Comparison of ENCODE assay signal across 1 cellular context in the genomic region with DNA sequence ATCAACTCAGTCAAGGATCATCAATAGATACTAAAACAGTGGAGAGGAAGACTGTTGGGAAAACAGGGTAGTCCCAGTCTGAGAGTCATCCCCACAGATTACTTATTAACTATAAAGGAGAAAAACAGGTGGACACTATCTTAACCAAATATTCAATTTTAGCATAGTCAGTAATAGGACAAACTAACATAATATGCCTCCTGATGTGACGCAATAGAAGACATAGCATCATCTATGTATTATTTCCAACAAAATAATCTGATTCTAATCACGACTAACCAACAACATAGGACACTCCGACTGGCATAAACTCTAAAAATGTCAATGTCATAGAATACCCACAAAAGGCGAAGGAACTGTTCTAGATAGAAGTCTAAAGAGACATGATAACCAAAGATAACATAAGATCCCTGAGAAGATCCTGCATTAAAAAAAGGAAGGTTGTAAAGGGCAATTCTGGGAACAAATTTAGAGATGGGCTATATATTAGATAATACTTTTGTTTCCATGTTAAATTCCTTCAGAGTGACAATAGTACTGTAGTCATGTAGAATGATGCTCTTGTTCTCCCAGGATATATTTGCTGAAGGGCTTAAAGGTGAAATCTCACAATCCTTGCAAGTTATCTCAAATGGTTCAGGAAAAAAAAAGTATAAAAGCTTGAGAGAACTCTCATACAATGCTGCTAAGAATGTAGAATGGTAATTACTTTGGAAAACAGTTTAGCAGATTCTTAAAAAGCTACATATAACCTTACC.
TF ChIP-seq lines count a peak whose summit lies in the region.

No MANE protein-coding gene starts in this region.

TF ChIP-seq in HepG2, 621 proteins besides CTCF, POLR2A, EP300 and RAD21 (continued from another document):
- TF ChIP-seq, protein P1, sequence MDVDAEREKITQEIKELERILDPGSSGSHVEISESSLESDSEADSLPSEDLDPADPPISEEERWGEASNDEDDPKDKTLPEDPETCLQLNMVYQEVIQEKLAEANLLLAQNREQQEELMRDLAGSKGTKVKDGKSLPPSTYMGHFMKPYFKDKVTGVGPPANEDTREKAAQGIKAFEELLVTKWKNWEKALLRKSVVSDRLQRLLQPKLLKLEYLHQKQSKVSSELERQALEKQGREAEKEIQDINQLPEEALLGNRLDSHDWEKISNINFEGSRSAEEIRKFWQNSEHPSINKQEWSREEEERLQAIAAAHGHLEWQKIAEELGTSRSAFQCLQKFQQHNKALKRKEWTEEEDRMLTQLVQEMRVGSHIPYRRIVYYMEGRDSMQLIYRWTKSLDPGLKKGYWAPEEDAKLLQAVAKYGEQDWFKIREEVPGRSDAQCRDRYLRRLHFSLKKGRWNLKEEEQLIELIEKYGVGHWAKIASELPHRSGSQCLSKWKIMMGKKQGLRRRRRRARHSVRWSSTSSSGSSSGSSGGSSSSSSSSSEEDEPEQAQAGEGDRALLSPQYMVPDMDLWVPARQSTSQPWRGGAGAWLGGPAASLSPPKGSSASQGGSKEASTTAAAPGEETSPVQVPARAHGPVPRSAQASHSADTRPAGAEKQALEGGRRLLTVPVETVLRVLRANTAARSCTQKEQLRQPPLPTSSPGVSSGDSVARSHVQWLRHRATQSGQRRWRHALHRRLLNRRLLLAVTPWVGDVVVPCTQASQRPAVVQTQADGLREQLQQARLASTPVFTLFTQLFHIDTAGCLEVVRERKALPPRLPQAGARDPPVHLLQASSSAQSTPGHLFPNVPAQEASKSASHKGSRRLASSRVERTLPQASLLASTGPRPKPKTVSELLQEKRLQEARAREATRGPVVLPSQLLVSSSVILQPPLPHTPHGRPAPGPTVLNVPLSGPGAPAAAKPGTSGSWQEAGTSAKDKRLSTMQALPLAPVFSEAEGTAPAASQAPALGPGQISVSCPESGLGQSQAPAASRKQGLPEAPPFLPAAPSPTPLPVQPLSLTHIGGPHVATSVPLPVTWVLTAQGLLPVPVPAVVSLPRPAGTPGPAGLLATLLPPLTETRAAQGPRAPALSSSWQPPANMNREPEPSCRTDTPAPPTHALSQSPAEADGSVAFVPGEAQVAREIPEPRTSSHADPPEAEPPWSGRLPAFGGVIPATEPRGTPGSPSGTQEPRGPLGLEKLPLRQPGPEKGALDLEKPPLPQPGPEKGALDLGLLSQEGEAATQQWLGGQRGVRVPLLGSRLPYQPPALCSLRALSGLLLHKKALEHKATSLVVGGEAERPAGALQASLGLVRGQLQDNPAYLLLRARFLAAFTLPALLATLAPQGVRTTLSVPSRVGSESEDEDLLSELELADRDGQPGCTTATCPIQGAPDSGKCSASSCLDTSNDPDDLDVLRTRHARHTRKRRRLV (CRISPR knock-in tag; IDR thresholded peaks at IDR 0.05) = no peak
- TF ChIP-seq HNRNPH1 (optimal IDR thresholded peaks at IDR 0.05; ENCODE audit: low read depth, low read length) (no peak), ZNF616 (CRISPR knock-in tag; IDR thresholded peaks at IDR 0.05; ENCODE audit: low read depth) (no peak), MXD3 (CRISPR knock-in tag; IDR thresholded peaks at IDR 0.05) (no peak), SAP130 (CRISPR knock-in tag; IDR thresholded peaks at IDR 0.05; ENCODE audit: low read depth) (peak; percentile 69), MED1 (CRISPR knock-in tag; IDR thresholded peaks at IDR 0.05) (peak; percentile 51), NCOA1 (CRISPR knock-in tag; IDR thresholded peaks at IDR 0.05) (no peak), ZNF850 (CRISPR knock-in tag; conservative IDR thresholded peaks at IDR 0.05) (no peak), ATRX (CRISPR knock-in tag; IDR thresholded peaks at IDR 0.05; ENCODE audit: borderline replicate concordance) (no peak), ZNF496 (CRISPR knock-in tag; IDR thresholded peaks at IDR 0.05; ENCODE audit: insufficient replicate concordance) (no peak), FOXA3 (CRISPR knock-in tag; IDR thresholded peaks at IDR 0.05) (peak; percentile 32; the same call in 1 of the 2 replicates), ETV5 (CRISPR knock-in tag; IDR thresholded peaks at IDR 0.05; ENCODE audit: borderline replicate concordance) (no peak), KDM6A (CRISPR knock-in tag; IDR thresholded peaks at IDR 0.05; ENCODE audit: low read depth) (no peak), ZNF709 (CRISPR knock-in tag; IDR thresholded peaks at IDR 0.05) (no peak), CEBPG (CRISPR knock-in tag; IDR thresholded peaks at IDR 0.05) (peak; percentile 96), ZNF703 (CRISPR knock-in tag; IDR thresholded peaks at IDR 0.05; ENCODE audit: borderline replicate concordance) (no peak), RFX3 (CRISPR knock-in tag; IDR thresholded peaks at IDR 0.05) (no peak), SIX4 (CRISPR knock-in tag; IDR thresholded peaks at IDR 0.05) (no peak), CBX1 (IDR thresholded peaks at IDR 0.05; ENCODE audit: low read depth) (no peak)
- TF ChIP-seq, protein P2, sequence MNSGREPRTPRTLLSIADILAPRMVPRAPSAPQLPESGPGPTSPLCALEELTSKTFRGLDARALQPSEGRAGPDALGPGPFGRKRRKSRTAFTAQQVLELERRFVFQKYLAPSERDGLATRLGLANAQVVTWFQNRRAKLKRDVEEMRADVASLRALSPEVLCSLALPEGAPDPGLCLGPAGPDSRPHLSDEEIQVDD (CRISPR knock-in tag; IDR thresholded peaks at IDR 0.05; ENCODE audit: borderline replicate concordance) = no peak
- TF ChIP-seq, protein P3, sequence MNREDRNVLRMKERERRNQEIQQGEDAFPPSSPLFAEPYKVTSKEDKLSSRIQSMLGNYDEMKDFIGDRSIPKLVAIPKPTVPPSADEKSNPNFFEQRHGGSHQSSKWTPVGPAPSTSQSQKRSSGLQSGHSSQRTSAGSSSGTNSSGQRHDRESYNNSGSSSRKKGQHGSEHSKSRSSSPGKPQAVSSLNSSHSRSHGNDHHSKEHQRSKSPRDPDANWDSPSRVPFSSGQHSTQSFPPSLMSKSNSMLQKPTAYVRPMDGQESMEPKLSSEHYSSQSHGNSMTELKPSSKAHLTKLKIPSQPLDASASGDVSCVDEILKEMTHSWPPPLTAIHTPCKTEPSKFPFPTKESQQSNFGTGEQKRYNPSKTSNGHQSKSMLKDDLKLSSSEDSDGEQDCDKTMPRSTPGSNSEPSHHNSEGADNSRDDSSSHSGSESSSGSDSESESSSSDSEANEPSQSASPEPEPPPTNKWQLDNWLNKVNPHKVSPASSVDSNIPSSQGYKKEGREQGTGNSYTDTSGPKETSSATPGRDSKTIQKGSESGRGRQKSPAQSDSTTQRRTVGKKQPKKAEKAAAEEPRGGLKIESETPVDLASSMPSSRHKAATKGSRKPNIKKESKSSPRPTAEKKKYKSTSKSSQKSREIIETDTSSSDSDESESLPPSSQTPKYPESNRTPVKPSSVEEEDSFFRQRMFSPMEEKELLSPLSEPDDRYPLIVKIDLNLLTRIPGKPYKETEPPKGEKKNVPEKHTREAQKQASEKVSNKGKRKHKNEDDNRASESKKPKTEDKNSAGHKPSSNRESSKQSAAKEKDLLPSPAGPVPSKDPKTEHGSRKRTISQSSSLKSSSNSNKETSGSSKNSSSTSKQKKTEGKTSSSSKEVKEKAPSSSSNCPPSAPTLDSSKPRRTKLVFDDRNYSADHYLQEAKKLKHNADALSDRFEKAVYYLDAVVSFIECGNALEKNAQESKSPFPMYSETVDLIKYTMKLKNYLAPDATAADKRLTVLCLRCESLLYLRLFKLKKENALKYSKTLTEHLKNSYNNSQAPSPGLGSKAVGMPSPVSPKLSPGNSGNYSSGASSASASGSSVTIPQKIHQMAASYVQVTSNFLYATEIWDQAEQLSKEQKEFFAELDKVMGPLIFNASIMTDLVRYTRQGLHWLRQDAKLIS (CRISPR knock-in tag; IDR thresholded peaks at IDR 0.05) = no peak
